In genomic region chr4:127630152-127630551, GRCh38 we compare ENCODE assay signal across 8 cellular contexts.
"Had no signal": no experiment of that assay in that cellular context is flagged by ENCODE, and none has a peak within 500 bp of the region (broad histone marks: within the 10 kb centered on the region; RNA-seq: fewer than 3 reads in every experiment).

No MANE protein-coding gene starts in this region.

- H3K36me3 Mint-ChIP-seq: IgD-negative memory B cell had no signal

- H3K9ac ChIP-seq: KMS-11 had no signal

- ATAC-seq: HepG2 had no signal

- H3K27ac ChIP-seq: HL-60, KMS-11 had no signal

- FAIRE-seq: HepG2, HTR-8/SVneo had no signal

- DNase-seq: IMR-90, KBM-7, KG1 had no signal

- H3K27ac Mint-ChIP-seq: IgD-negative memory B cell had no signal

- H3K4me2 ChIP-seq: KMS-11 had no signal
